ENCODE assay signal across 19 cellular contexts in the genomic region with DNA sequence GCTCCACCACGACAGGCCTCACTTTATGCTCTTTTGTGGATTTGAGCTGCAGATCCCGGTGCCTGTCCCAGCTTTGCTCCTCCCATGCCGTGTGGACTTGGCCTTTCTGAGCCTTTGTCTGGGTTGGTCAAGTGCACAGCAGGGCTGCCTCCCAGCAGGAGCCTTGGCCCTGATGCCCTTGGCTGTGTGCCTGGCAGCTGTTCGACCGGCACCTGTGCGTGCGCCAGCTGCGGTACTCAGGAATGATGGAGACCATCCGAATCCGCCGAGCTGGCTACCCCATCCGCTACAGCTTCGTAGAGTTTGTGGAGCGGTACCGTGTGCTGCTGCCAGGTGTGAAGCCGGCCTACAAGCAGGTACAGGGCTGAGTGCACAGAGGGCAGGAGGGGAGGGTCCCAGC. TPM values are rescaled to one million over a fixed set of nuclear protein-coding genes. Genes with fewer than 3 reads are reported as not detected.
DNase-seq lines count a peak whose midpoint lies in the region; ATAC-seq, FAIRE-seq and TF ChIP-seq lines count a peak whose summit lies in the region.
"Had no signal": no experiment of that assay in that cellular context is flagged by ENCODE, and none has a peak within 500 bp of the region (broad histone marks: within the 10 kb centered on the region; RNA-seq: fewer than 3 reads in every experiment).

No MANE protein-coding gene starts in this region.

- H3K4me1 Mint-ChIP-seq in GM23338 = peaks cover 67% of the 10 kb centered on the region

- H3K36me3 ChIP-seq in BLaER1 (no peaks in the 10 kb centered on the region), GM23338 (ENCODE audit: insufficient read depth) (no peaks in the 10 kb centered on the region)

- H3F3A ChIP-seq in GM23338 (replicated peaks; ENCODE audit: low read depth) = no peaks in the 10 kb centered on the region

- no peaks in the 10 kb centered on the region for H4K20me1 ChIP-seq in BLaER1
- H4K20me1 ChIP-seq in GM23338 (replicated peaks; ENCODE audit: insufficient read depth) = no peaks in the 10 kb centered on the region

- H3K9me2 ChIP-seq in GM23338 (ENCODE audit: insufficient read depth) = 0 out of 2 replicates have a peak, but pooled peaks cover 2% of the 10 kb centered on the region

- H3K4me3 ChIP-seq in BLaER1 = no peak overlapping the region
- no peak overlapping the region for H3K4me3 ChIP-seq in GM23338
- H3K4me3 ChIP-seq: SK-N-MC had no signal

- DNase-seq in GM23338 (ENCODE audit: low spot score) (no peak), NCI-H510A (lab: John Stamatoyannopoulos, UW) (peak; percentile 83), iPS-NIHi11 (ENCODE audit: low spot score) (peak; percentile 62), DMS 273 (lab: John Stamatoyannopoulos, UW; ENCODE audit: unreplicated experiment) (no peak), hippocampal formation (lab: John Stamatoyannopoulos, UW) (no peak), frontal cortex (ENCODE audit: low spot score in 2 of 2) (no peak)
- DNase-seq: activated CD4-positive, alpha-beta T cell treated with anti-CD3 and anti-CD28 coated beads for 1 hour; activated effector memory CD4-positive, alpha-beta T cell treated with Interleukin-2 at 50 U/mL for 16 hours; caudate nucleus; CD8-positive, alpha-beta T cell; HCEC 1CT; NCI-H446; T-helper 9 cell had no signal

- no peaks in the 10 kb centered on the region; the same call in 2 of the 3 replicates for H3K36me3 Mint-ChIP-seq in GM23338 (ENCODE audit: low read depth)
- H3K36me3 Mint-ChIP-seq: CD8-positive, alpha-beta T cell had no signal

- H3K27ac Mint-ChIP-seq in GM23338 = no peak overlapping the region
- H3K27ac Mint-ChIP-seq: CD8-positive, alpha-beta T cell had no signal

- H3K9me3 Mint-ChIP-seq in GM23338 = peaks cover 5% of the 10 kb centered on the region; the same call in 2 of the 3 replicates
- H3K9me3 Mint-ChIP-seq: CD8-positive, alpha-beta T cell had no signal

- no peak for TF ChIP-seq CTCF in GM23338 (conservative IDR thresholded peaks at IDR 0.05; ENCODE audit: low read depth in 2 of 2)

- no peaks in the 10 kb centered on the region for H3K9me3 ChIP-seq in BLaER1

- H3K9ac ChIP-seq in BLaER1 = no peak overlapping the region
- H3K9ac ChIP-seq: parathyroid adenoma had no signal

- H3K79me2 ChIP-seq in GM23338 (replicated peaks; ENCODE audit: insufficient read depth) = no peaks in the 10 kb centered on the region
- H3K79me2 ChIP-seq: parathyroid adenoma had no signal

- FAIRE-seq in frontal cortex (lab: Jason Lieb, UNC) = no peak
- FAIRE-seq: GM19239 had no signal

- no peaks in the 10 kb centered on the region for H3K27me3 ChIP-seq in BLaER1
- H3K27me3 ChIP-seq in GM23338 (ENCODE audit: insufficient read depth) = no peaks in the 10 kb centered on the region

- H3K4me3 Mint-ChIP-seq in GM23338 = no peak overlapping the region
- H3K4me3 Mint-ChIP-seq: CD8-positive, alpha-beta T cell had no signal

- no peak overlapping the region for H3K27ac ChIP-seq in BLaER1
- no peak overlapping the region for H3K27ac ChIP-seq in GM23338 (ENCODE audit: low read depth)
- H3K27ac ChIP-seq: parathyroid adenoma, SK-N-MC had no signal

- H3K4me1 ChIP-seq in BLaER1 (peaks cover 75% of the 10 kb centered on the region), GM23338 (ENCODE audit: insufficient read depth) (peaks cover 38% of the 10 kb centered on the region)
- H3K4me1 ChIP-seq: parathyroid adenoma had no signal

- H3K4me2 ChIP-seq in BLaER1 (peak overlapping the region; percentile 94), GM23338 (no peak overlapping the region)

- ATAC-seq in GM23338 = no peak
- ATAC-seq in GM21717 (IDR thresholded peaks at IDR 0.05; ENCODE audit: unreplicated experiment) = no peak
- ATAC-seq: CD8-positive, alpha-beta T cell; esophagus mucosa had no signal

- peak overlapping the region; percentile 72; the same call in 1 of the 2 replicates for H2AFZ ChIP-seq in GM23338
- H2AFZ ChIP-seq: parathyroid adenoma had no signal

- H3K27me3 Mint-ChIP-seq in GM23338 (ENCODE audit: insufficient read depth, low read depth, poor library complexity) = peaks cover 24% of the 10 kb centered on the region

TF ChIP-seq in GM23338, 12 proteins besides CTCF, POLR2A, EP300 and RAD21:
- TF ChIP-seq JUNB (IDR thresholded peaks at IDR 0.05; ENCODE audit: unreplicated experiment) (no peak), ZNF114 (CRISPR knock-in tag; IDR thresholded peaks at IDR 0.05) (no peak), NANOG (IDR thresholded peaks at IDR 0.05; ENCODE audit: borderline replicate concordance) (no peak), ETS1 (IDR thresholded peaks at IDR 0.05) (no peak), ZNF331 (CRISPR knock-in tag; IDR thresholded peaks at IDR 0.05; ENCODE audit: low read depth) (no peak), CREB1 (CRISPR knock-in tag; IDR thresholded peaks at IDR 0.05; ENCODE audit: low read depth) (no peak), EZH2 (IDR thresholded peaks at IDR 0.05; ENCODE audit: low read depth, unreplicated experiment) (no peak)
- TF ChIP-seq, protein P1, sequence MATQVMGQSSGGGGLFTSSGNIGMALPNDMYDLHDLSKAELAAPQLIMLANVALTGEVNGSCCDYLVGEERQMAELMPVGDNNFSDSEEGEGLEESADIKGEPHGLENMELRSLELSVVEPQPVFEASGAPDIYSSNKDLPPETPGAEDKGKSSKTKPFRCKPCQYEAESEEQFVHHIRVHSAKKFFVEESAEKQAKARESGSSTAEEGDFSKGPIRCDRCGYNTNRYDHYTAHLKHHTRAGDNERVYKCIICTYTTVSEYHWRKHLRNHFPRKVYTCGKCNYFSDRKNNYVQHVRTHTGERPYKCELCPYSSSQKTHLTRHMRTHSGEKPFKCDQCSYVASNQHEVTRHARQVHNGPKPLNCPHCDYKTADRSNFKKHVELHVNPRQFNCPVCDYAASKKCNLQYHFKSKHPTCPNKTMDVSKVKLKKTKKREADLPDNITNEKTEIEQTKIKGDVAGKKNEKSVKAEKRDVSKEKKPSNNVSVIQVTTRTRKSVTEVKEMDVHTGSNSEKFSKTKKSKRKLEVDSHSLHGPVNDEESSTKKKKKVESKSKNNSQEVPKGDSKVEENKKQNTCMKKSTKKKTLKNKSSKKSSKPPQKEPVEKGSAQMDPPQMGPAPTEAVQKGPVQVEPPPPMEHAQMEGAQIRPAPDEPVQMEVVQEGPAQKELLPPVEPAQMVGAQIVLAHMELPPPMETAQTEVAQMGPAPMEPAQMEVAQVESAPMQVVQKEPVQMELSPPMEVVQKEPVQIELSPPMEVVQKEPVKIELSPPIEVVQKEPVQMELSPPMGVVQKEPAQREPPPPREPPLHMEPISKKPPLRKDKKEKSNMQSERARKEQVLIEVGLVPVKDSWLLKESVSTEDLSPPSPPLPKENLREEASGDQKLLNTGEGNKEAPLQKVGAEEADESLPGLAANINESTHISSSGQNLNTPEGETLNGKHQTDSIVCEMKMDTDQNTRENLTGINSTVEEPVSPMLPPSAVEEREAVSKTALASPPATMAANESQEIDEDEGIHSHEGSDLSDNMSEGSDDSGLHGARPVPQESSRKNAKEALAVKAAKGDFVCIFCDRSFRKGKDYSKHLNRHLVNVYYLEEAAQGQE (IDR thresholded peaks at IDR 0.05; ENCODE audit: unreplicated experiment) = no peak

RNA-seq across cellular contexts. Expression of gene MYO7A, which starts 46.5 kb away (rescaled TPM):
- 2.3 and 5.4 TPM in 2 replicates for total RNA-seq in GM23338 (2014; rRNA removed; shearing (Covaris generic))
- polyA plus RNA-seq in GM23338 (2016; fragmentation: Nextera tagmentation; extraction: Ambion mirVana) = 1.7 and 1.8 TPM in 2 replicates
- 0.82 TPM for total RNA-seq in frontal cortex

Comparison
In these comparisons a context has a peak if more than half of its experiments do, and no peak if none do; other contexts are left out.
1. DNase-seq: peak in NCI-H510A (single experiment) and iPS-NIHi11 (single experiment); none in GM23338 (single experiment), DMS 273 (single experiment), hippocampal formation (0 of 2) and frontal cortex (0 of 2).